ENCODE assay signal across 20 cellular contexts in genomic region chr11:69116671-69117070, GRCh38. TPM values are rescaled to one million over a fixed set of nuclear protein-coding genes. Genes with fewer than 3 reads are reported as not detected.
"Had no signal": no experiment of that assay in that cellular context is flagged by ENCODE, and none has a peak within 500 bp of the region (broad histone marks: within the 10 kb centered on the region; RNA-seq: fewer than 3 reads in every experiment).

No MANE protein-coding gene starts in this region.

- H3K4me3 ChIP-seq: colonic mucosa, esophagus squamous epithelium, gastroesophageal sphincter, left lung, lung, suprapubic skin, thyroid gland, uterus had no signal

- H3K4me1 ChIP-seq: colonic mucosa, left lung, uterus had no signal

- ATAC-seq: left lung had no signal

- H3K9me3 ChIP-seq: colonic mucosa, left lung, neutrophil, suprapubic skin, thyroid gland, uterus had no signal

- DNase-seq: colonic mucosa; dermis blood vessel endothelial cell; esophagus squamous epithelium; foreskin fibroblast; glutamatergic neuron; islet precursor cell; mesendoderm; naive B cell; nephron progenitor cell; small intestine; stimulated activated CD4-positive, alpha-beta T cell treated with anti-CD3 and anti-CD28 coated beads, Interleukin-2, amount 100 ng/mL, for 48 hours; stimulated activated naive CD4-positive, alpha-beta T cell treated with Interleukin-2 at 50 U/mL for 16 hours; thyroid gland; uterus had no signal

- H3K36me3 ChIP-seq: colonic mucosa, esophagus squamous epithelium, left lung, neutrophil, suprapubic skin, thyroid gland, uterus had no signal

- H3K27me3 ChIP-seq: colonic mucosa, esophagus squamous epithelium, gastroesophageal sphincter, left lung, neutrophil, suprapubic skin, thyroid gland, uterus had no signal

- H3K27ac ChIP-seq: colonic mucosa, esophagus squamous epithelium, gastroesophageal sphincter, left lung, neutrophil, suprapubic skin, uterus had no signal

- FAIRE-seq: small intestine had no signal

RNA-seq across cellular contexts. Expression of gene SMIM38, which starts 39.1 kb away (rescaled TPM):
- total RNA-seq: epithelial cell of proximal tubule had no signal
